21 cellular contexts compared by ENCODE assay signal in genomic region chr2:218320704-218321336, GRCh38. TPM values are rescaled to one million over a fixed set of nuclear protein-coding genes. Genes with fewer than 3 reads are reported as not detected.
DNase-seq lines count a peak whose midpoint lies in the region; ATAC-seq, FAIRE-seq and TF ChIP-seq lines count a peak whose summit lies in the region.
"Had no signal": no experiment of that assay in that cellular context is flagged by ENCODE, and none has a peak within 500 bp of the region (broad histone marks: within the 10 kb centered on the region; RNA-seq: fewer than 3 reads in every experiment).

No MANE protein-coding gene starts in this region.

- H3K9me3 Mint-ChIP-seq in progenitor cell of endocrine pancreas (ENCODE audit: low read depth), result no peaks in the 10 kb centered on the region
- H3K9me3 Mint-ChIP-seq: activated T-helper 2 cell treated with anti-CD3 and anti-CD28 coated beads, Interferon-gamma antibody, Interleukin-2, Interleukin-4, amounts not matched to agents 10 μg/mL and 5 μg/mL and 100 μg/mL, durations not matched to agents 14 hours and 24 hours and 36 hours; GM23338 had no signal

- peak overlapping the region; percentile 15 for H3K4me3 Mint-ChIP-seq in progenitor cell of endocrine pancreas (ENCODE audit: low read depth)
- H3K4me3 Mint-ChIP-seq: GM23338 had no signal

- H2BK120ac ChIP-seq in H1 (replicated peaks; ENCODE audit: low read depth, low read length), result no peak overlapping the region

- H2BK5ac ChIP-seq in H1 (ENCODE audit: low read depth, low read length), result no peak overlapping the region

- H3K79me1 ChIP-seq in H1 (ENCODE audit: low read depth, low read length), result no peaks in the 10 kb centered on the region

- H3K4ac ChIP-seq in H1 (replicated peaks; ENCODE audit: insufficient read length, low read depth, low read length), result no peak overlapping the region

- intact Hi-C loops in colonic mucosa (cut with DNase I), result no loop called here

- H3K27ac Mint-ChIP-seq in progenitor cell of endocrine pancreas, result no peak overlapping the region
- H3K27ac Mint-ChIP-seq: activated T-helper 2 cell treated with anti-CD3 and anti-CD28 coated beads, Interferon-gamma antibody, Interleukin-2, Interleukin-4, amounts not matched to agents 10 μg/mL and 5 μg/mL and 100 μg/mL, durations not matched to agents 14 hours and 24 hours and 36 hours; GM23338 had no signal

- no peak overlapping the region for H3K4me2 ChIP-seq in DND-41 (ENCODE audit: insufficient read depth, low read length)
- no peak overlapping the region for H3K4me2 ChIP-seq in H1 (ENCODE audit: insufficient read depth in 1 of 2, low read depth in 2 of 2, low read length in 2 of 2)
- H3K4me2 ChIP-seq: GM23338 had no signal

- H2BK15ac ChIP-seq in H1 (ENCODE audit: low read length), result no peak overlapping the region

- H3K9ac ChIP-seq in DND-41 (ENCODE audit: low read depth, low read length), result no peak overlapping the region
- no peak overlapping the region for H3K9ac ChIP-seq in H1 (replicated peaks in 1 of 4; ENCODE audit: extremely low read depth in 1 of 4, low read depth in 3 of 4, low read length in 3 of 4)
- no peak overlapping the region for H3K9ac ChIP-seq in colonic mucosa (ENCODE audit: low read depth in 2 of 2, low read length in 2 of 2)

- FAIRE-seq in H1 (lab: Jason Lieb, UNC), result no peak

- H4K8ac ChIP-seq in H1 (ENCODE audit: extremely low read depth, insufficient read depth, low read length), result no peak overlapping the region

- WGBS in H1 (ENCODE audit: extremely low coverage in 1 of 2, insufficient coverage in 1 of 2, insufficient read length in 1 of 2, insufficient replicate concordance in 2 of 2, low coverage in 1 of 2, low lambda C conversion rate in 2 of 2, missing lambda C conversion rate in 1 of 2), 2 experiments, result 89% methylated on average over 3 of the region's 3 CpGs; no CpG with 5 or more reads in 1 of the 2 experiments

- H3K18ac ChIP-seq in H1 (ENCODE audit: extremely low read depth, low read length), result no peak overlapping the region

- H4K91ac ChIP-seq in H1 (replicated peaks; ENCODE audit: insufficient read length, low read length), result peak overlapping the region; percentile 41

- H3K27ac ChIP-seq in DND-41 (ENCODE audit: low read length) (no peak overlapping the region), H1 (ENCODE audit: low read depth, low read length) (no peak overlapping the region), colonic mucosa (no peak overlapping the region)
- H3K27ac ChIP-seq: coronary artery, left lung, transverse colon had no signal

- H4K20me1 ChIP-seq in DND-41 (ENCODE audit: insufficient read depth, low read length), result no peaks in the 10 kb centered on the region
- no peaks in the 10 kb centered on the region for H4K20me1 ChIP-seq in H1 (replicated peaks in 1 of 2; ENCODE audit: control insufficient read depth in 1 of 2, insufficient read depth in 2 of 2, low read length in 2 of 2)

- TF ChIP-seq RAD21 in H1 (IDR thresholded peaks at IDR 0.05 in 1 of 2, conservative IDR thresholded peaks at IDR 0.05 in 1 of 2; ENCODE audit: low read depth in 2 of 2, low read length in 2 of 2), result no peak

- no peaks in the 10 kb centered on the region for H3K79me2 ChIP-seq in DND-41 (ENCODE audit: insufficient read depth, low read length)
- H3K79me2 ChIP-seq in H1 (ENCODE audit: control insufficient read depth in 1 of 2, insufficient read depth in 2 of 2, low read length in 2 of 2), result no peaks in the 10 kb centered on the region

- H3K4me1 ChIP-seq in DND-41 (ENCODE audit: insufficient read depth, low read length) (peaks cover 33% of the 10 kb centered on the region), H1 (replicated peaks in 1 of 4; ENCODE audit: control insufficient read depth in 3 of 4, insufficient read depth in 4 of 4, low read length in 3 of 4) (peaks cover 5 to 17% (median 10%) of the 10 kb centered on the region in 4 experiments), colonic mucosa (peaks cover 3% of the 10 kb centered on the region)

- H3K14ac ChIP-seq in H1 (ENCODE audit: insufficient read length), result no peak overlapping the region

- no peak overlapping the region for H2BK12ac ChIP-seq in H1 (ENCODE audit: low read depth, low read length)

- TF ChIP-seq CTCF in DND-41 (IDR thresholded peaks at IDR 0.05; ENCODE audit: borderline replicate concordance, extremely low read depth, low read length, poor library complexity, severe bottlenecking) (no peak), H1 (IDR thresholded peaks at IDR 0.05; ENCODE audit: control extremely low read depth in 1 of 3, insufficient read depth in 1 of 3, low read depth in 1 of 3, low read length in 3 of 3) (no peak), progenitor cell of endocrine pancreas (IDR thresholded peaks at IDR 0.05; ENCODE audit: unreplicated experiment) (no peak), colonic mucosa (IDR thresholded peaks at IDR 0.05) (no peak)

- H2BK20ac ChIP-seq in H1 (ENCODE audit: low read length), result no peak overlapping the region

- POLR2A ChIA-PET in H1 (lab: Charles Lee; ENCODE audit: partially characterized antibody), result interaction anchor here (0.6 kb wide), 1 partner anchor 87 kb away, joined by 3 read pairs; no protein-coding TSS in a partner anchor

- H3K9me3 ChIP-seq in DND-41 (ENCODE audit: insufficient read depth, low read length, severe bottlenecking) (no peaks in the 10 kb centered on the region), H1 (ENCODE audit: insufficient read depth in 2 of 2, low read depth in 1 of 2, low read length in 1 of 2) (no peaks in the 10 kb centered on the region), colonic mucosa (no peaks in the 10 kb centered on the region)
- H3K9me3 ChIP-seq: Caco-2, left lung, stomach, transverse colon had no signal

- H3K56ac ChIP-seq in H1 (replicated peaks; ENCODE audit: insufficient read length, low read depth, low read length), result no peak overlapping the region

- CTCF ChIA-PET in H1 (lab: Charles Lee; ENCODE audit: partially characterized antibody), result interaction anchor here (0.6 to 5.8 kb wide), 5 partner anchors 15 to 49 kb away, joined by 3 to 39 read pairs (median 6); partner anchors contain the start of genes CATIP and TMBIM1

- H3K27me3 ChIP-seq in DND-41 (ENCODE audit: insufficient read depth, low read length, poor library complexity), result peaks cover 9% of the 10 kb centered on the region
- no peaks in the 10 kb centered on the region for H3K27me3 ChIP-seq in H1 (replicated peaks in 1 of 4; ENCODE audit: control insufficient read depth in 3 of 4, extremely low read depth in 1 of 4, insufficient read depth in 3 of 4, low read length in 3 of 4)
- H3K27me3 ChIP-seq in colonic mucosa, result no peaks in the 10 kb centered on the region
- H3K27me3 ChIP-seq: left lung, stomach, transverse colon had no signal

- TF ChIP-seq EP300 in H1 (IDR thresholded peaks at IDR 0.05; ENCODE audit: borderline replicate concordance in 1 of 2, low read depth in 2 of 2, low read length in 2 of 2), result no peak

- no peaks in the 10 kb centered on the region for H3K27me3 Mint-ChIP-seq in progenitor cell of endocrine pancreas

- H3K4me3 ChIP-seq in DND-41 (ENCODE audit: low read depth in 1 of 2, low read length in 2 of 2) (no peak overlapping the region), H1 (ENCODE audit: extremely low read depth in 1 of 4, insufficient read depth in 2 of 4, low read depth in 3 of 4, low read length in 4 of 4) (no peak overlapping the region), colonic mucosa (no peak overlapping the region)
- H3K4me3 ChIP-seq: coronary artery, GM23338, left lung, stomach, transverse colon had no signal

- H2AFZ ChIP-seq in DND-41 (ENCODE audit: low read depth, low read length) (0 out of 2 replicates have a peak overlapping the region, but pooled peaks have one; percentile 19), H1 (ENCODE audit: low read length) (no peak overlapping the region)
- H2AFZ ChIP-seq: GM23338 had no signal

- no peak for ATAC-seq in DND-41 (ENCODE audit: insufficient read depth, low read depth)
- ATAC-seq: GM23338, left lung, Right ventricle myocardium inferior had no signal

- TF ChIP-seq POLR2A in H1 (IDR thresholded peaks at IDR 0.05; ENCODE audit: control extremely low read depth in 1 of 2, low read depth in 2 of 2, low read length in 2 of 2), result no peak

- no peak overlapping the region; the same call in 1 of the 2 replicates for H2AK5ac ChIP-seq in H1 (ENCODE audit: low read depth, low read length)

- peaks cover 12% of the 10 kb centered on the region; the same call in 1 of the 2 replicates for H3K23me2 ChIP-seq in H1 (ENCODE audit: low read depth, low read length)

- H3K4me1 Mint-ChIP-seq in progenitor cell of endocrine pancreas (ENCODE audit: low read depth), result peaks cover 30% of the 10 kb centered on the region

- H3K36me3 ChIP-seq in DND-41 (ENCODE audit: insufficient read depth, low read length), result no peaks in the 10 kb centered on the region
- no peaks in the 10 kb centered on the region for H3K36me3 ChIP-seq in H1 (ENCODE audit: control insufficient read depth in 2 of 4, insufficient read depth in 4 of 4, low read length in 3 of 4)
- H3K36me3 ChIP-seq in colonic mucosa, result no peaks in the 10 kb centered on the region
- H3K36me3 ChIP-seq: left lung, stomach, transverse colon had no signal

- H3K23ac ChIP-seq in H1 (ENCODE audit: insufficient read length), result no peak overlapping the region

- no peak overlapping the region for H4K5ac ChIP-seq in H1 (ENCODE audit: insufficient read length, low read depth, low read length)

- no peaks in the 10 kb centered on the region for H3K36me3 Mint-ChIP-seq in progenitor cell of endocrine pancreas (ENCODE audit: insufficient read depth)

- DNase-seq in DND-41 (no peak), NOMO-1 treated with dmso at 0.1 percent for 144 hours (lab: John Stamatoyannopoulos, UW; ENCODE audit: unreplicated experiment) (peak; percentile 18), H1 (ENCODE audit: low read depth in 1 of 2, low spot score in 2 of 2) (no peak), progenitor cell of endocrine pancreas (ENCODE audit: low spot score, unreplicated experiment) (no peak), ureter (ENCODE audit: low spot score) (no peak), HK-2 (ENCODE audit: unreplicated experiment) (no peak), colonic mucosa (no peak), islet precursor cell (no peak)
- DNase-seq: activated CD4-positive, alpha-beta T cell treated with anti-CD3 and anti-CD28 coated beads, Interleukin-2, amount 50 U/mL, for 1 hour; Caco-2; KBM-7; left lung; midbrain; NCI-H2081 treated with DMSO at 0.1 percent for 48 hours; stimulated activated CD4-positive, alpha-beta T cell treated with anti-CD3 and anti-CD28 coated beads, Interleukin-4, amount 100 ng/mL, for 1 hour; stomach; transverse colon had no signal

RNA-seq across cellular contexts. Expression of gene TMBIM1, which starts 28.5 kb away (rescaled TPM):
- 22.1 and 24.5 TPM in 2 replicates for total RNA-seq in H1 (2021; fragmentation: NEBNext Ultra II Directional; extraction: Animal tissue kit (Norgen Biotek cat#: 25700))
- 36.8 and 43.6 TPM in 2 replicates for polyA plus RNA-seq in H1 (2011; rRNA removed)
- polyA plus RNA-seq in H1 (2011; cell fraction: cytosol; rRNA removed), result 23.4 TPM
- polyA plus RNA-seq in H1 (2011; cell fraction: nucleus; rRNA removed), result 42.4 TPM
- 24.9 to 38.2 TPM (median 34.3 TPM) in 4 replicates for polyA plus RNA-seq in H1 (2012, experiment 1 of 2)
- polyA plus RNA-seq in H1 (2012, experiment 2 of 2), result 42.7 TPM
- polyA plus RNA-seq in H1 (2013, experiment 1 of 2), result 36.6 TPM
- 40.2 TPM for polyA plus RNA-seq in H1 (2013, experiment 2 of 2)
- 37.0 and 45.4 TPM in 2 replicates for polyA minus RNA-seq in H1 (2011; rRNA and poly(A)+ RNA removed)
- polyA minus RNA-seq in H1 (2011; cell fraction: cytosol; rRNA and poly(A)+ RNA removed), result 12.4 TPM
- polyA minus RNA-seq in H1 (2011; cell fraction: nucleus; rRNA and poly(A)+ RNA removed), result 11.7 TPM
- total RNA-seq in progenitor cell of endocrine pancreas (131 and 137 TPM in 2 replicates), ureter (256 TPM), colonic mucosa (100 to 1,000 TPM; 273 to 375 TPM)

RNA-seq across cellular contexts. Expression of gene CATIP, which starts 35.8 kb away (rescaled TPM):
- not detected in 2 replicates for total RNA-seq in H1 (2021; fragmentation: NEBNext Ultra II Directional; extraction: Animal tissue kit (Norgen Biotek cat#: 25700))
- polyA plus RNA-seq in H1 (2011; rRNA removed), result not detected in 2 replicates
- 0.27 TPM for polyA plus RNA-seq in H1 (2011; cell fraction: cytosol; rRNA removed)
- polyA plus RNA-seq in H1 (2011; cell fraction: nucleus; rRNA removed), result 0.87 TPM
- polyA plus RNA-seq in H1 (2012, experiment 1 of 2), result 0.16 to 0.34 TPM in 2 of 4 replicates, not detected in the others
- not detected for polyA plus RNA-seq in H1 (2012, experiment 2 of 2)
- not detected for polyA plus RNA-seq in H1 (2013, experiment 1 of 2)
- polyA plus RNA-seq in H1 (2013, experiment 2 of 2), result 0.07 TPM
- polyA minus RNA-seq in H1 (2011; rRNA and poly(A)+ RNA removed), result 0.60 TPM in 1 of 2 replicates, not detected in the other
- polyA minus RNA-seq in H1 (2011; cell fraction: cytosol; rRNA and poly(A)+ RNA removed), result not detected
- not detected for polyA minus RNA-seq in H1 (2011; cell fraction: nucleus; rRNA and poly(A)+ RNA removed)
- total RNA-seq in progenitor cell of endocrine pancreas (3.3 and 3.8 TPM in 2 replicates), ureter (not detected), colonic mucosa (not detected)
- total RNA-seq: activated T-helper 2 cell treated with anti-CD3 and anti-CD28 coated beads, Interferon-gamma antibody, Interleukin-2, Interleukin-4, amounts not matched to agents 10 μg/mL and 5 μg/mL and 100 μg/mL, durations not matched to agents 14 hours and 24 hours and 36 hours; GM23338; Right ventricle myocardium inferior; stomach; transverse colon had no signal

RNA-seq across cellular contexts. Expression of gene PNKD, which starts 50.5 kb away (rescaled TPM):
- 43.9 and 44.4 TPM in 2 replicates for total RNA-seq in H1 (2021; fragmentation: NEBNext Ultra II Directional; extraction: Animal tissue kit (Norgen Biotek cat#: 25700))
- polyA plus RNA-seq in H1 (2011; rRNA removed), result 65.4 and 83.4 TPM in 2 replicates
- polyA plus RNA-seq in H1 (2011; cell fraction: cytosol; rRNA removed), result 61.9 TPM
- 67.0 TPM for polyA plus RNA-seq in H1 (2011; cell fraction: nucleus; rRNA removed)
- polyA plus RNA-seq in H1 (2012, experiment 1 of 2), result 53.5 to 61.6 TPM (median 57.9 TPM) in 4 replicates
- 48.8 TPM for polyA plus RNA-seq in H1 (2012, experiment 2 of 2)
- polyA plus RNA-seq in H1 (2013, experiment 1 of 2), result 55.6 TPM
- polyA plus RNA-seq in H1 (2013, experiment 2 of 2), result 58.0 TPM
- 15.9 and 16.8 TPM in 2 replicates for polyA minus RNA-seq in H1 (2011; rRNA and poly(A)+ RNA removed)
- 5.7 TPM for polyA minus RNA-seq in H1 (2011; cell fraction: cytosol; rRNA and poly(A)+ RNA removed)
- polyA minus RNA-seq in H1 (2011; cell fraction: nucleus; rRNA and poly(A)+ RNA removed), result 13.5 TPM
- total RNA-seq in progenitor cell of endocrine pancreas, result 54.3 and 54.5 TPM in 2 replicates
- total RNA-seq in ureter, result 66.2 TPM
- total RNA-seq in colonic mucosa, result 100 to 1,000 TPM; 109 to 136 TPM

RNA-seq across cellular contexts. Expression of gene AAMP, which starts 50.9 kb away (rescaled TPM):
- total RNA-seq in H1 (2021; fragmentation: NEBNext Ultra II Directional; extraction: Animal tissue kit (Norgen Biotek cat#: 25700)), result 119 and 125 TPM in 2 replicates
- polyA plus RNA-seq in H1 (2011; rRNA removed), result 119 and 192 TPM in 2 replicates
- 160 TPM for polyA plus RNA-seq in H1 (2011; cell fraction: cytosol; rRNA removed)
- 186 TPM for polyA plus RNA-seq in H1 (2011; cell fraction: nucleus; rRNA removed)
- polyA plus RNA-seq in H1 (2012, experiment 1 of 2), result 134 to 150 TPM (median 145 TPM) in 4 replicates
- polyA plus RNA-seq in H1 (2012, experiment 2 of 2), result 97.6 TPM
- 53.4 TPM for polyA plus RNA-seq in H1 (2013, experiment 1 of 2)
- 54.8 TPM for polyA plus RNA-seq in H1 (2013, experiment 2 of 2)
- 67.0 and 74.5 TPM in 2 replicates for polyA minus RNA-seq in H1 (2011; rRNA and poly(A)+ RNA removed)
- polyA minus RNA-seq in H1 (2011; cell fraction: cytosol; rRNA and poly(A)+ RNA removed), result 57.8 TPM
- 29.8 TPM for polyA minus RNA-seq in H1 (2011; cell fraction: nucleus; rRNA and poly(A)+ RNA removed)
- total RNA-seq in progenitor cell of endocrine pancreas (79.2 and 85.2 TPM in 2 replicates), ureter (82.0 TPM), colonic mucosa (100 to 1,000 TPM in 1 of 2 donors, 10 to 100 TPM in 1; 96.1 to 137 TPM)
